8 cellular contexts compared by ENCODE assay signal in the genomic region with DNA sequence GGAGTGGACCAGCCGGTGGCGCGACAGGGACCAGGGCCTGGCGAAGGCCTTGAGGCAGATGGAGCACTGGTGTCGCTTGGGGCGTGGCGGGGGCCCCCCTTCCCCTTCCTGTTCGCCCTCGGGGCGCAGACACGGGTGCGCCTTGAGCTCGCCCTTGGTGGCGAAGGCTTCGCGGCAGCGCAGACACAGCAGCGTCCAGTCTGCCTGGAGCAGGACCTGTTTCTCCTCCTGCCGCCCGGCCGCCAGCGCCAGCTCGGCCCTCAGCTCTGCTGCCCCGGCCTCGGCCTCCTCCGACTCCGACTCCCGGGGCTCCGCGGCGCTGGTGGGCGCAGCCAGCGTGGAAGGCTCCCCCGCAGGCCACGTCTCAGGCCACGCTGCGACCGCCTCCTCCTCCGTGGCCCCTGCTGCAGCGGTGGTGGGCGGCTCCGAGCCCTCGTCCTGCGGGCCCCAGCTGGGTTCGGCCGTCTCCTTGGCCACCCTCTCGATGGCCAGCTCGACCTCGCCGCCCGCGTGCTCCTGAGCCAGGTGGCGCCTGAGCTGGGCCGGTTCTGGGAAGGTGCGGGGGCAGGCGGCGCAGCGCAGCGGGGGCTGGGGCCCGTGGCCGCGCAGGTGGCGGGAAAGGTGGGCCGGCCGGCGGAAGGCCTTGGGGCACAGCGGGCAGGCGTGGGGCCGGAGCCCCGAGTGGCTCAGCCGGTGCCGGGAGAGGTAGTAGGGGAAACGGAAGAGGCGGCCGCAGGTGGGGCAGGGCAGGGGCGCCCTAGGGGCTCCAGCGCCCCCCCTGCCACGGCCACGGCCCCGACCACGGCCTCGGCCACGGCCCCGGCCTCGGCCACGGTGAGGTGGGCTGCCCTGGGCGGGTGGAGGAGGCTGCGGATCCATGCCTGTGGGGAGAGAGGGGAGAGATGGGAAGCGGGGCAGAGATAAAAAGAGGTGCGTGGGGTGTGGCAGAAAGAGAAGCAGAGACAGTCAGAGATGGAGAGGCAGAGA. TPM values are rescaled to one million over a fixed set of nuclear protein-coding genes. Genes with fewer than 3 reads are reported as not detected.
DNase-seq lines count a peak whose midpoint lies in the region; ATAC-seq and TF ChIP-seq lines count a peak whose summit lies in the region.
"Had no signal": no experiment of that assay in that cellular context is flagged by ENCODE, and none has a peak within 500 bp of the region (broad histone marks: within the 10 kb centered on the region; RNA-seq: fewer than 3 reads in every experiment).

No MANE protein-coding gene starts in this region.

- no peaks in the 10 kb centered on the region for H3K27me3 ChIP-seq in Caco-2 (replicated peaks; ENCODE audit: control insufficient read depth, insufficient read depth, low read length)

- POLR2A ChIA-PET in Caco-2 (lab: Charles Lee) = no interaction called here
- POLR2A ChIA-PET in activated CD8-positive, alpha-beta T cell treated with anti-CD3 and anti-CD28 coated beads, Interleukin-2, amount 10 ng/mL, durations not matched to agents 7 days and 5 days (lab: Charles Lee) = no interaction called here

- no peaks in the 10 kb centered on the region for H3K27me3 Mint-ChIP-seq in Caco-2 (ENCODE audit: insufficient read depth, unreplicated experiment)
- H3K27me3 Mint-ChIP-seq in activated CD8-positive, alpha-beta T cell treated with anti-CD3 and anti-CD28 coated beads, Interleukin-2, amount 10 ng/mL, durations not matched to agents 7 days and 5 days (ENCODE audit: low read depth) = no peaks in the 10 kb centered on the region
- no peaks in the 10 kb centered on the region for H3K27me3 Mint-ChIP-seq in mesothelial cell of epicardium (ENCODE audit: low read depth)

- peak overlapping the region; percentile 85 for H3K4me3 Mint-ChIP-seq in Caco-2 (ENCODE audit: unreplicated experiment)
- H3K4me3 Mint-ChIP-seq in activated CD8-positive, alpha-beta T cell treated with anti-CD3 and anti-CD28 coated beads, Interleukin-2, amount 10 ng/mL, durations not matched to agents 7 days and 5 days = peak overlapping the region; percentile 76
- H3K4me3 Mint-ChIP-seq in mesothelial cell of epicardium = peak overlapping the region; percentile 90

- no peak for ATAC-seq in activated CD8-positive, alpha-beta T cell treated with anti-CD3 and anti-CD28 coated beads, Interleukin-2, amount 10 ng/mL, durations not matched to agents 7 days and 5 days
- ATAC-seq in HG02852 (IDR thresholded peaks at IDR 0.05; ENCODE audit: unreplicated experiment) = no peak

- DNase-seq in Caco-2 = no peak
- no peak for DNase-seq in activated CD8-positive, alpha-beta T cell treated with anti-CD3 and anti-CD28 coated beads, Interleukin-2, amount 10 ng/mL, durations not matched to agents 7 days and 5 days
- DNase-seq in mesothelial cell of epicardium (ENCODE audit: low spot score in 2 of 2, unreplicated experiment in 2 of 2) = no peak
- no peak for DNase-seq in SHP77 treated with DMSO at 0.1 percent for 48 hours (lab: John Stamatoyannopoulos, UW)
- no peak for DNase-seq in NCI-H2029 treated with DMSO at 0.1 percent for 48 hours (lab: John Stamatoyannopoulos, UW)
- DNase-seq: activated effector memory CD4-positive, alpha-beta T cell treated with Interleukin-2 at 50 U/mL for 16 hours had no signal

- TSS peak; percentile 28 for BruUV-seq in Caco-2 (replicated peaks; lab: Mats Ljungman, UMichigan)

- peak overlapping the region; percentile 68 for H3K4me3 ChIP-seq in Caco-2 (ENCODE audit: low read depth, low read length)

- H3K36me3 ChIP-seq in Caco-2 (ENCODE audit: control insufficient read depth, insufficient read depth, low read length) = no peaks in the 10 kb centered on the region; the same call in 1 of the 2 replicates

- H3K4me1 ChIP-seq in Caco-2 = peaks cover 19% of the 10 kb centered on the region

- TF ChIP-seq CTCF in Caco-2 (IDR thresholded peaks at IDR 0.05; ENCODE audit: insufficient read depth in 1 of 2, low read depth in 1 of 2, low read length in 1 of 2, severe bottlenecking in 1 of 2, unreplicated experiment in 1 of 2) (no peak), mesothelial cell of epicardium (IDR thresholded peaks at IDR 0.05; ENCODE audit: unreplicated experiment) (no peak)

- intact Hi-C loops in Caco-2 (cut with micrococcal nuclease; ENCODE audit: unreplicated experiment) = no loop called here

- CTCF ChIA-PET in Caco-2 (lab: Charles Lee) = no interaction called here
- CTCF ChIA-PET in activated CD8-positive, alpha-beta T cell treated with anti-CD3 and anti-CD28 coated beads, Interleukin-2, amount 10 ng/mL, durations not matched to agents 7 days and 5 days (lab: Charles Lee) = no interaction called here

- peaks cover 20% of the 10 kb centered on the region for H3K4me1 Mint-ChIP-seq in Caco-2 (ENCODE audit: low read depth, unreplicated experiment)
- H3K4me1 Mint-ChIP-seq in activated CD8-positive, alpha-beta T cell treated with anti-CD3 and anti-CD28 coated beads, Interleukin-2, amount 10 ng/mL, durations not matched to agents 7 days and 5 days (ENCODE audit: low read depth) = peaks cover 20% of the 10 kb centered on the region
- peaks cover 24% of the 10 kb centered on the region for H3K4me1 Mint-ChIP-seq in mesothelial cell of epicardium

- H3K27ac Mint-ChIP-seq in Caco-2 (ENCODE audit: unreplicated experiment) (peak overlapping the region; percentile 46), mesothelial cell of epicardium (peak overlapping the region; percentile 96)
- H3K27ac Mint-ChIP-seq in activated CD8-positive, alpha-beta T cell treated with anti-CD3 and anti-CD28 coated beads, Interleukin-2, amount 10 ng/mL, durations not matched to agents 7 days and 5 days = peak overlapping the region; percentile 91

- no peaks in the 10 kb centered on the region for H3K9me3 Mint-ChIP-seq in Caco-2 (ENCODE audit: unreplicated experiment)
- no peaks in the 10 kb centered on the region for H3K9me3 Mint-ChIP-seq in activated CD8-positive, alpha-beta T cell treated with anti-CD3 and anti-CD28 coated beads, Interleukin-2, amount 10 ng/mL, durations not matched to agents 7 days and 5 days (ENCODE audit: insufficient read depth)
- no peaks in the 10 kb centered on the region for H3K9me3 Mint-ChIP-seq in mesothelial cell of epicardium

- H3K36me3 Mint-ChIP-seq in Caco-2 (ENCODE audit: insufficient read depth, unreplicated experiment) (peaks cover 50% of the 10 kb centered on the region), mesothelial cell of epicardium (peaks cover 22% of the 10 kb centered on the region)
- H3K36me3 Mint-ChIP-seq in activated CD8-positive, alpha-beta T cell treated with anti-CD3 and anti-CD28 coated beads, Interleukin-2, amount 10 ng/mL, durations not matched to agents 7 days and 5 days (ENCODE audit: low read depth) = peaks cover 14% of the 10 kb centered on the region

- no peaks in the 10 kb centered on the region for H3K9me3 ChIP-seq in Caco-2

RNA-seq across cellular contexts. Expression of a gene that starts 1.6 kb away (rescaled TPM):
- total RNA-seq in Caco-2 (2022) = 26.5 and 30.4 TPM in 2 replicates
- total RNA-seq in activated CD8-positive, alpha-beta T cell treated with anti-CD3 and anti-CD28 coated beads, Interleukin-2, amount 10 ng/mL, durations not matched to agents 7 days and 5 days = 1 to 10 TPM; 5.6 to 6.2 TPM
- total RNA-seq in mesothelial cell of epicardium = 35.0 to 35.2 TPM (median 35.1 TPM) in 3 replicates

RNA-seq across cellular contexts. Expression of a gene that starts 20.3 kb away (rescaled TPM):
- 27.2 and 27.7 TPM in 2 replicates for total RNA-seq in Caco-2 (2022)
- 10 to 100 TPM; 13.6 to 13.7 TPM for total RNA-seq in activated CD8-positive, alpha-beta T cell treated with anti-CD3 and anti-CD28 coated beads, Interleukin-2, amount 10 ng/mL, durations not matched to agents 7 days and 5 days
- total RNA-seq in mesothelial cell of epicardium = 31.3 to 31.7 TPM (median 31.6 TPM) in 3 replicates

RNA-seq across cellular contexts. Expression of a gene that starts 21.0 kb away (rescaled TPM):
- total RNA-seq in Caco-2 (2022) = 10.8 and 11.1 TPM in 2 replicates
- total RNA-seq in activated CD8-positive, alpha-beta T cell treated with anti-CD3 and anti-CD28 coated beads, Interleukin-2, amount 10 ng/mL, durations not matched to agents 7 days and 5 days = 10 to 100 TPM; 21.9 to 25.2 TPM
- 5.3 to 7.4 TPM (median 5.7 TPM) in 3 replicates for total RNA-seq in mesothelial cell of epicardium

RNA-seq across cellular contexts. Expression of a gene that starts 26.4 kb away (rescaled TPM):
- total RNA-seq in Caco-2 (2022) (13.2 and 14.5 TPM in 2 replicates), mesothelial cell of epicardium (18.7 to 21.4 TPM (median 21.2 TPM) in 3 replicates)
- 10 to 100 TPM; 14.8 to 15.8 TPM for total RNA-seq in activated CD8-positive, alpha-beta T cell treated with anti-CD3 and anti-CD28 coated beads, Interleukin-2, amount 10 ng/mL, durations not matched to agents 7 days and 5 days

RNA-seq across cellular contexts. Expression of a gene that starts 33.7 kb away (rescaled TPM):
- total RNA-seq in Caco-2 (2022) (2.3 and 2.4 TPM in 2 replicates), mesothelial cell of epicardium (0.25 TPM in 1 of 3 replicates, not detected in the others)
- not detected for total RNA-seq in activated CD8-positive, alpha-beta T cell treated with anti-CD3 and anti-CD28 coated beads, Interleukin-2, amount 10 ng/mL, durations not matched to agents 7 days and 5 days
- total RNA-seq: HT1080 had no signal

Comparison
In these comparisons a context has a peak if more than half of its experiments do, and no peak if none do; other contexts are left out.
1. H3K27ac Mint-ChIP-seq: peak in every context shown above with its lines; median percentile 96 in mesothelial cell of epicardium; 91 in activated CD8-positive, alpha-beta T cell treated with anti-CD3 and anti-CD28 coated beads, Interleukin-2, amount 10 ng/mL, durations not matched to agents 7 days and 5 days; 46 in Caco-2.